In the genomic region with DNA sequence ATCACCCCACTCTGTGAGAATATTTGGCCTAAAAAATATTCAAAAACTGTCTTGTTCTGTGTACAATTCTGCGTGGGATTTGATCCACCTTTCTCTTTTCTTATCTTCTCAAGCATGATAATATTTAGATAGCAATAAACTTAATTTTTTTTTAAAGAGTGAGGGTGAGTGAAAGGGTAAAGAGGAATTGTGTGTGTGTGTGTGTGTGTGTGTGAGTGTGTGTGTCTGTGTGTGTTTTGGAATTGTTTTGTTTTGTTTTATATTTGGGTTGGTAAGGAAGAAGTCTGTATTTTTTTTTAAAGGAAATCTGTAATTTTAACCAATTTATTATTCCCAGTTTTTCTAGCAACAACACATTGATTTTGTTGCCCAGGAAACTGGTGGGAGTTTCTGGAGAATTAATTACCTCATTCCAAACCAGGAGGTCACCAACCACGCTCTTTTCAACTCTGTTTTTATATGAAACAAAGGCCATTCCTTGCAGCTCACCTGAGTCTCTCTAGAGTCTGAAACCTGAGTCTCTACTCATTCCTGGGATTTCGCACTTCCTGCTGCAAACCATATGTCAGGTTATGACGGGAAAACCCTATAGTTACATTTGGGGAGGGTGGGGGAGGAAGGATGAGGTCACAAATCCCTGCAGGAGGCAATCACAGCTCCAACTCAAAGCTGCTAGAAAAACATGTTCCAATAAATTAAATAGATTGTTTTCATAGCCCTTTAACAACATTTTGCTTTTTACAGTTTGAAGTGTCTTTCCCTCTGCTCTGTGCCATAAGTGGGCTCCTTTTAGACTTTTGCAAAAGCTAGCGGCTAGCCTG, we compare ENCODE assay signal across 11 cellular contexts. TPM values are rescaled to one million over a fixed set of nuclear protein-coding genes. Genes with fewer than 3 reads are reported as not detected.
DNase-seq lines count a peak whose midpoint lies in the region; ATAC-seq, FAIRE-seq and TF ChIP-seq lines count a peak whose summit lies in the region.
"Had no signal": no experiment of that assay in that cellular context is flagged by ENCODE, and none has a peak within 500 bp of the region (broad histone marks: within the 10 kb centered on the region; RNA-seq: fewer than 3 reads in every experiment).

No MANE protein-coding gene starts in this region.

- TF ChIP-seq POLR2A in H54 (IDR thresholded peaks at IDR 0.05; ENCODE audit: low read depth, low read length) (no peak), heart left ventricle (IDR thresholded peaks at IDR 0.05) (no peak)

- H3K4me1 ChIP-seq in mesenchymal stem cell (ENCODE audit: control insufficient read depth, insufficient read depth, low read depth, low read length) (peaks cover 5% of the 10 kb centered on the region), heart left ventricle (peaks cover 0 to 34% (median 8%) of the 10 kb centered on the region in 12 donors)

- no peaks in the 10 kb centered on the region for H3K79me1 ChIP-seq in mesenchymal stem cell (replicated peaks; ENCODE audit: low read length, poor library complexity, severe bottlenecking)

- intact Hi-C loops in heart left ventricle (cut with DNase I) = loop anchor here in 1 of 10 donors (10.0 kb wide), 1 partner anchor 67 kb away; no protein-coding TSS in a partner anchor

- no peak overlapping the region for H2AFZ ChIP-seq in mesenchymal stem cell (ENCODE audit: low read depth, low read length)

- no peak overlapping the region for H3K4me3 ChIP-seq in mesenchymal stem cell (ENCODE audit: insufficient read depth in 1 of 2, low read depth in 1 of 2, low read length in 2 of 2)
- no peak overlapping the region for H3K4me3 ChIP-seq in heart left ventricle

- H3K4me2 ChIP-seq in mesenchymal stem cell (ENCODE audit: low read length, poor library complexity, severe bottlenecking) = no peak overlapping the region

- no peak overlapping the region for H2BK12ac ChIP-seq in mesenchymal stem cell (ENCODE audit: low read length in 2 of 2)

- H3K36me3 ChIP-seq in mesenchymal stem cell (ENCODE audit: control insufficient read depth in 1 of 2, insufficient read depth in 2 of 2, low read depth in 1 of 2, low read length in 2 of 2) (no peaks in the 10 kb centered on the region), heart left ventricle (no peaks in the 10 kb centered on the region)

- H3K27me3 ChIP-seq in mesenchymal stem cell (ENCODE audit: control insufficient read depth in 1 of 2, insufficient read depth in 1 of 2, low read length in 2 of 2) (no peaks in the 10 kb centered on the region), heart left ventricle (no peaks in the 10 kb centered on the region)

- in situ Hi-C loops in GM13977 (cut with MboI; ENCODE audit: low pct_unique_long_range_greater_than_20kb, low sequenced_read_pairs, unreplicated experiment) = no loop called here

- no peak overlapping the region for H3K14ac ChIP-seq in mesenchymal stem cell (ENCODE audit: low read length in 2 of 2)

- H2AK5ac ChIP-seq in mesenchymal stem cell (ENCODE audit: low read length, severe bottlenecking) = no peak overlapping the region

- H2BK120ac ChIP-seq in mesenchymal stem cell (ENCODE audit: low read depth, low read length) = no peak overlapping the region

- ATAC-seq in HG02840 (IDR thresholded peaks at IDR 0.05; ENCODE audit: low FRiP score, unreplicated experiment) (no peak), heart left ventricle (no peak)

- no peak overlapping the region for H2BK5ac ChIP-seq in mesenchymal stem cell (ENCODE audit: low read depth, low read length, poor library complexity, severe bottlenecking)

- 84% methylated on average over 2 of the region's 5 CpGs for WGBS in mesenchymal stem cell
- 67 to 75% (median 68%) methylated on average over 5 of the region's 5 CpGs for WGBS in heart left ventricle, 4 donors

- no peak overlapping the region for H4K8ac ChIP-seq in mesenchymal stem cell (ENCODE audit: low read length)

- H3K23ac ChIP-seq in mesenchymal stem cell (ENCODE audit: low read length in 2 of 2) = no peak overlapping the region

- no peak overlapping the region for H2BK15ac ChIP-seq in mesenchymal stem cell (ENCODE audit: low read depth, poor library complexity, severe bottlenecking)

- DNase-seq in DMS153 treated with DMSO at 0.1 percent for 48 hours (lab: John Stamatoyannopoulos, UW; ENCODE audit: unreplicated experiment) (peak; percentile 51), NCI-H1694 treated with DMSO at 0.1 percent for 48 hours (lab: John Stamatoyannopoulos, UW) (peak; percentile 14), cerebellum (ENCODE audit: low spot score) (peak; percentile 72), mesenchymal stem cell (peak; percentile 20), H54 (ENCODE audit: insufficient read length, low spot score) (no peak), GM13977 (ENCODE audit: low spot score) (no peak), heart left ventricle (no peak)
- DNase-seq: NCI-H510A had no signal

- peak overlapping the region; percentile 78 for H3K9ac ChIP-seq in mesenchymal stem cell (ENCODE audit: low read length)

- H3K18ac ChIP-seq in mesenchymal stem cell (ENCODE audit: low read depth in 1 of 2, low read length in 2 of 2) = no peak overlapping the region

- H4K91ac ChIP-seq in mesenchymal stem cell (ENCODE audit: low read length) = no peak overlapping the region

- TF ChIP-seq CTCF in GM13977 (IDR thresholded peaks at IDR 0.05; ENCODE audit: extremely low read depth, insufficient read depth, missing control alignments) = no peak
- TF ChIP-seq CTCF in heart left ventricle (IDR thresholded peaks at IDR 0.05) = no peak

- no peak for FAIRE-seq in H54 (lab: Jason Lieb, UNC)
- FAIRE-seq: GM18507 had no signal

- no peaks in the 10 kb centered on the region for H3K9me3 ChIP-seq in mesenchymal stem cell (ENCODE audit: control insufficient read depth, low read length)
- H3K9me3 ChIP-seq in heart left ventricle = peaks cover 0 to 3% (median 0%) of the 10 kb centered on the region in 12 donors

- peak overlapping the region in 1 of 2 experiments; percentile 55 for H3K4ac ChIP-seq in mesenchymal stem cell (ENCODE audit: low read depth in 1 of 2, low read length in 2 of 2)

- H3K27ac ChIP-seq in mesenchymal stem cell (ENCODE audit: low read length, poor library complexity, severe bottlenecking) = no peak overlapping the region
- H3K27ac ChIP-seq in heart left ventricle = peak overlapping the region in 3 of 12 donors; percentile 7 to 47 (median 43)
- H3K27ac ChIP-seq: C4-2B had no signal

RNA-seq across cellular contexts. Expression of gene XPNPEP1, which starts 38.1 kb away (rescaled TPM):
- total RNA-seq in cerebellum (61.5 TPM), heart left ventricle (10 to 100 TPM; 30.5 to 77.0 (median 48.9) TPM)
- 48.5 TPM for polyA plus RNA-seq in mesenchymal stem cell (2013, experiment 1 of 2)
- polyA plus RNA-seq in mesenchymal stem cell (2013, experiment 2 of 2) = 47.3 TPM
- 10 to 100 TPM; 14.5 to 42.5 TPM for polyA plus RNA-seq in heart left ventricle

RNA-seq across cellular contexts. Expression of gene ADD3, which starts 46.4 kb away (rescaled TPM):
- total RNA-seq in cerebellum (124 TPM), heart left ventricle (100 to 1,000 TPM in 5 of 9 donors, 10 to 100 TPM in 4; 47.9 to 659 (median 103) TPM)
- 75.7 TPM for polyA plus RNA-seq in mesenchymal stem cell (2013, experiment 1 of 2)
- polyA plus RNA-seq in mesenchymal stem cell (2013, experiment 2 of 2) = 72.5 TPM
- polyA plus RNA-seq in heart left ventricle = 10 to 100 TPM; 28.8 to 51.8 TPM

Comparison
In these comparisons a context has a peak if more than half of its experiments do, and no peak if none do; other contexts are left out.
1. DNase-seq: peak in DMS153 treated with DMSO at 0.1 percent for 48 hours (single experiment), NCI-H1694 treated with DMSO at 0.1 percent for 48 hours (single experiment), cerebellum (single experiment) and mesenchymal stem cell (single experiment); none in H54 (single experiment), GM13977 (single experiment) and heart left ventricle (0 of 5).